In the genomic region with DNA sequence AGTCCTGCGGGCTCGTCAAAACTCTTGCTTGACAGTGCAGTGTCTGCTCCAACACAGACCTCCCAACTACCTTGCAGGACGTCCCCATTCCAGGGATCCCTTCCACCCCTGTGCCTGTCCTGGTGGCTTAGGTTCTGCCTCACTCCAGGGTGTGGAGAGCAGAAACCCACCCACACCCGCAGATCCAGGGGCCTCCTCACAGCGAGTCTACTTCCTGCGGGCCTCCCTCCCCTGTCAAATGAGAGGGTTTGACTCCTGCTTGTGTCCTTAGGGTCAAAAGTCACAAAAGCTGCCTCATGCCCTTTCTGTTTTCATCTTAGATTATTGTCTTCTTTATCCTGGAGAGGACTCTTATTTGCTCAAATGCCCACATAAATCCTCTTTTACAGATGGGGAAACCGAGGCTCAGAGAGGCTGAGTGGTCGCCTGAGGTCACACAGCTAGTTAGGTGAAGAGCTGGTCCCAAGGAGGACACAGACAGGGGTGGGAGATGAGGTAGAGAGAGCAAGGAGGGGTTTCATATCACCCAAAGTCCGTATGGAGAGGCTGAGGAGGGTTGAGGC, we compare ENCODE assay signal across 3 cellular contexts.
A peak's percentile ranks its signal among the peaks of the same experiment; 100 is the strongest.
TF ChIP-seq lines count a peak whose summit lies in the region.

No MANE protein-coding gene starts in this region.

TF ChIP-seq in SK-N-SH, 30 proteins besides CTCF, POLR2A, EP300 and RAD21:
- TF ChIP-seq FOXJ3 (CRISPR knock-in tag; IDR thresholded peaks at IDR 0.05) (peak; percentile 47; the same call in 1 of the 2 replicates), EZH2phosphoT487 (IDR thresholded peaks at IDR 0.05; ENCODE audit: borderline replicate concordance, low read depth) (no peak)

TF ChIP-seq in SK-N-SH treated with all-trans-retinoic acid at 6 μM for 48 hours, 23 proteins besides CTCF, POLR2A, EP300 and RAD21:
- TF ChIP-seq CSDC2 (CRISPR knock-in tag; IDR thresholded peaks at IDR 0.05) (no peak), PATZ1 (CRISPR knock-in tag; IDR thresholded peaks at IDR 0.05; ENCODE audit: borderline replicate concordance) (no peak)

TF ChIP-seq in IMR-90, 13 proteins besides CTCF, POLR2A, EP300 and RAD21:
- TF ChIP-seq RFX5 (IDR thresholded peaks at IDR 0.05; ENCODE audit: low read depth, low read length), result no peak
- no peak for TF ChIP-seq NFE2L2 (IDR thresholded peaks at IDR 0.05; ENCODE audit: low read depth, low read length)
- no peak for TF ChIP-seq RCOR1 (IDR thresholded peaks at IDR 0.05; ENCODE audit: insufficient replicate concordance, low read length)
- TF ChIP-seq, protein P1, sequence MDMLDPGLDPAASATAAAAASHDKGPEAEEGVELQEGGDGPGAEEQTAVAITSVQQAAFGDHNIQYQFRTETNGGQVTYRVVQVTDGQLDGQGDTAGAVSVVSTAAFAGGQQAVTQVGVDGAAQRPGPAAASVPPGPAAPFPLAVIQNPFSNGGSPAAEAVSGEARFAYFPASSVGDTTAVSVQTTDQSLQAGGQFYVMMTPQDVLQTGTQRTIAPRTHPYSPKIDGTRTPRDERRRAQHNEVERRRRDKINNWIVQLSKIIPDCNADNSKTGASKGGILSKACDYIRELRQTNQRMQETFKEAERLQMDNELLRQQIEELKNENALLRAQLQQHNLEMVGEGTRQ (IDR thresholded peaks at IDR 0.05; ENCODE audit: low read depth, low read length), result no peak
- no peak for TF ChIP-seq FOS (IDR thresholded peaks at IDR 0.05; ENCODE audit: low read depth, low read length)
- no peak for TF ChIP-seq SMC3 (IDR thresholded peaks at IDR 0.05; ENCODE audit: low read depth, low read length)
- no peak for TF ChIP-seq CHD1 (IDR thresholded peaks at IDR 0.05; ENCODE audit: low read depth, low read length)
- TF ChIP-seq MAZ (IDR thresholded peaks at IDR 0.05; ENCODE audit: borderline replicate concordance, low read depth, low read length), result no peak
- no peak for TF ChIP-seq MAFK (IDR thresholded peaks at IDR 0.05; ENCODE audit: low read depth, low read length)
- TF ChIP-seq, protein P2, sequence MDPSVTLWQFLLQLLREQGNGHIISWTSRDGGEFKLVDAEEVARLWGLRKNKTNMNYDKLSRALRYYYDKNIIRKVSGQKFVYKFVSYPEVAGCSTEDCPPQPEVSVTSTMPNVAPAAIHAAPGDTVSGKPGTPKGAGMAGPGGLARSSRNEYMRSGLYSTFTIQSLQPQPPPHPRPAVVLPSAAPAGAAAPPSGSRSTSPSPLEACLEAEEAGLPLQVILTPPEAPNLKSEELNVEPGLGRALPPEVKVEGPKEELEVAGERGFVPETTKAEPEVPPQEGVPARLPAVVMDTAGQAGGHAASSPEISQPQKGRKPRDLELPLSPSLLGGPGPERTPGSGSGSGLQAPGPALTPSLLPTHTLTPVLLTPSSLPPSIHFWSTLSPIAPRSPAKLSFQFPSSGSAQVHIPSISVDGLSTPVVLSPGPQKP (IDR thresholded peaks at IDR 0.05; ENCODE audit: borderline replicate concordance, low read depth, low read length), result no peak
TF ChIP-seq in IMR-90: peak in this region for 0.
